8 cellular contexts compared by ENCODE assay signal in genomic region chr1:165914136-165914798, GRCh38.
DNase-seq lines count a peak whose midpoint lies in the region; ATAC-seq and TF ChIP-seq lines count a peak whose summit lies in the region.

No MANE protein-coding gene starts in this region.

- ATAC-seq in GM18867 (IDR thresholded peaks at IDR 0.05; ENCODE audit: unreplicated experiment) (peak; percentile 88), HG03095 (IDR thresholded peaks at IDR 0.05; ENCODE audit: unreplicated experiment) (peak; percentile 85), left colon (peak; percentile 43)

- peak; percentile 69 for TF ChIP-seq CTCF in WI38 (IDR thresholded peaks at IDR 0.05; ENCODE audit: low read depth, low read length)

- H3K4me3 ChIP-seq in WI38 (ENCODE audit: low read depth, low read length): no peak overlapping the region

- DNase-seq in AML-193 (lab: John Stamatoyannopoulos, UW) (peak; percentile 48 to 64), NCI-H2171 (lab: John Stamatoyannopoulos, UW) (peak; percentile 35), left colon (peak; percentile 44 to 66)
- peak; percentile 59 for DNase-seq in central memory CD4-positive, alpha-beta T cell
- peak; percentile 42 to 45 for DNase-seq in stimulated activated CD4-positive, alpha-beta T cell treated with anti-CD3 and anti-CD28 coated beads, Interleukin-4, amount 100 ng/mL, for 48 hours (ENCODE audit: low read depth in 2 of 2)

- intact Hi-C loops in left colon (cut with DNase I, micrococcal nuclease): loop anchor here in 1 of 2 donors (2.0 to 10.0 kb wide), 3 partner anchors 195 to 509 kb away; no protein-coding TSS in a partner anchor
